ENCODE assay signal across 25 cellular contexts in genomic region chr11:12276831-12277475, GRCh38.
DNase-seq lines count a peak whose midpoint lies in the region; ATAC-seq, FAIRE-seq and TF ChIP-seq lines count a peak whose summit lies in the region.
"Had no signal": no experiment of that assay in that cellular context is flagged by ENCODE, and none has a peak within 500 bp of the region (broad histone marks: within the 10 kb centered on the region; RNA-seq: fewer than 3 reads in every experiment).

No MANE protein-coding gene starts in this region.

- no peak overlapping the region for H3K9ac ChIP-seq in kidney (ENCODE audit: low read length in 2 of 2)

- intact Hi-C loops in right cardiac atrium (cut with DNase I): no loop called here
- intact Hi-C loops in kidney (cut with DNase I): loop anchor here (10.0 kb wide), 1 partner anchor 352 kb away; no protein-coding TSS in a partner anchor

- DNase-seq in DMS153 treated with DMSO at 0.1 percent for 48 hours (lab: John Stamatoyannopoulos, UW; ENCODE audit: unreplicated experiment) (peak; percentile 62), DMS153 (lab: John Stamatoyannopoulos, UW) (no peak), right atrium auricular region (ENCODE audit: low spot score) (peak; percentile 44), right cardiac atrium (no peak), kidney (peak; percentile 53), ureter (ENCODE audit: low spot score) (peak; percentile 12), EL (no peak)
- DNase-seq: activated CD8-positive, alpha-beta memory T cell treated with anti-CD3 and anti-CD28 coated beads for 24 hours; activated naive CD4-positive, alpha-beta T cell treated with anti-CD3 and anti-CD28 coated beads, Interleukin-2, amount 50 U/mL, for 16 hours; activated T-cell treated with anti-CD3 and anti-CD28 coated beads, Interleukin-2, amount 50 U/mL, for 4 hours; CD4-positive, alpha-beta memory T cell; dermis blood vessel endothelial cell; DMS 273 treated with DMSO at 0.1 percent for 48 hours; Kasumi-1; NCI-H446 treated with DMSO at 0.1 percent for 48 hours; NK-92 treated with Interleukin-12 subunit alpha and Interleukin-12 subunit beta, amount 100 ng/mL, for 24 hours; PC-9; SHP77; stimulated activated CD4-positive, alpha-beta T cell treated with anti-CD3 and anti-CD28 coated beads, Interleukin-1b, Interleukin-23, amount 100 ng/mL, for 48 hours; upper lobe of right lung had no signal

- H3K9me3 ChIP-seq in right atrium auricular region (no peaks in the 10 kb centered on the region), right cardiac atrium (ENCODE audit: control insufficient read depth, low read length) (no peaks in the 10 kb centered on the region), kidney (ENCODE audit: control insufficient read depth in 1 of 2, low read length in 2 of 2) (no peaks in the 10 kb centered on the region)
- H3K9me3 ChIP-seq: upper lobe of right lung had no signal

- H3K27me3 ChIP-seq in right atrium auricular region: no peaks in the 10 kb centered on the region
- no peaks in the 10 kb centered on the region for H3K27me3 ChIP-seq in right cardiac atrium (ENCODE audit: control insufficient read depth, insufficient read depth)
- H3K27me3 ChIP-seq: cardiac muscle cell, upper lobe of right lung had no signal

- no peak for ATAC-seq in right cardiac atrium
- ATAC-seq in HG02884 (IDR thresholded peaks at IDR 0.05; ENCODE audit: unreplicated experiment): no peak
- ATAC-seq: activated CD4-positive, CD25-positive, alpha-beta regulatory T cell treated with anti-CD3 and anti-CD28 coated beads, Interleukin-2, amount 50 U/mL, for 24 hours; activated T-cell treated with anti-CD3 and anti-CD28 coated beads, Interleukin-2, amount 50 U/mL, for 4 hours; upper lobe of right lung had no signal

- no peaks in the 10 kb centered on the region for H3K36me3 ChIP-seq in right atrium auricular region
- H3K36me3 ChIP-seq in kidney (ENCODE audit: control insufficient read depth in 1 of 2, insufficient read depth in 2 of 2, low read length in 2 of 2): no peaks in the 10 kb centered on the region
- H3K36me3 ChIP-seq: cardiac muscle cell, upper lobe of right lung had no signal

- TF ChIP-seq CTCF in right atrium auricular region (IDR thresholded peaks at IDR 0.05) (no peak), kidney (IDR thresholded peaks at IDR 0.05; ENCODE audit: borderline replicate concordance, extremely low read depth, insufficient read depth) (no peak)

- no peak overlapping the region for H3K27ac ChIP-seq in right atrium auricular region
- no peak overlapping the region for H3K27ac ChIP-seq in right cardiac atrium (ENCODE audit: low read length)
- no peak overlapping the region for H3K27ac ChIP-seq in kidney (ENCODE audit: low read depth in 2 of 2, low read length in 2 of 2)
- H3K27ac ChIP-seq: 22Rv1, cardiac muscle cell, PC-9, upper lobe of right lung had no signal

- WGBS in right cardiac atrium: 85% methylated on average over 10 of the region's 10 CpGs

- H3K4me3 ChIP-seq in right atrium auricular region (no peak overlapping the region), right cardiac atrium (ENCODE audit: low read length) (no peak overlapping the region), kidney (ENCODE audit: low read length in 2 of 2) (no peak overlapping the region)
- H3K4me3 ChIP-seq: cardiac muscle cell, PC-9, upper lobe of right lung had no signal

- peaks cover 0 to 16% of the 10 kb centered on the region in 2 donors for H3K4me1 ChIP-seq in right atrium auricular region
- H3K4me1 ChIP-seq in right cardiac atrium (ENCODE audit: control insufficient read depth, insufficient read depth, low read length): peaks cover 5% of the 10 kb centered on the region
- no peaks in the 10 kb centered on the region for H3K4me1 ChIP-seq in kidney (ENCODE audit: control insufficient read depth in 1 of 2, insufficient read depth in 1 of 2, low read depth in 1 of 2, low read length in 2 of 2)

- FAIRE-seq in kidney (lab: Jason Lieb, UNC): no peak
- FAIRE-seq: islet of Langerhans had no signal

Comparison
In these comparisons a context has a peak if more than half of its experiments do, and no peak if none do; other contexts are left out.
1. DNase-seq: peak in DMS153 treated with DMSO at 0.1 percent for 48 hours (single experiment), right atrium auricular region (single experiment), kidney (single experiment) and ureter (single experiment); none in DMS153 (single experiment), right cardiac atrium (0 of 3) and EL (single experiment).